In the genomic region with DNA sequence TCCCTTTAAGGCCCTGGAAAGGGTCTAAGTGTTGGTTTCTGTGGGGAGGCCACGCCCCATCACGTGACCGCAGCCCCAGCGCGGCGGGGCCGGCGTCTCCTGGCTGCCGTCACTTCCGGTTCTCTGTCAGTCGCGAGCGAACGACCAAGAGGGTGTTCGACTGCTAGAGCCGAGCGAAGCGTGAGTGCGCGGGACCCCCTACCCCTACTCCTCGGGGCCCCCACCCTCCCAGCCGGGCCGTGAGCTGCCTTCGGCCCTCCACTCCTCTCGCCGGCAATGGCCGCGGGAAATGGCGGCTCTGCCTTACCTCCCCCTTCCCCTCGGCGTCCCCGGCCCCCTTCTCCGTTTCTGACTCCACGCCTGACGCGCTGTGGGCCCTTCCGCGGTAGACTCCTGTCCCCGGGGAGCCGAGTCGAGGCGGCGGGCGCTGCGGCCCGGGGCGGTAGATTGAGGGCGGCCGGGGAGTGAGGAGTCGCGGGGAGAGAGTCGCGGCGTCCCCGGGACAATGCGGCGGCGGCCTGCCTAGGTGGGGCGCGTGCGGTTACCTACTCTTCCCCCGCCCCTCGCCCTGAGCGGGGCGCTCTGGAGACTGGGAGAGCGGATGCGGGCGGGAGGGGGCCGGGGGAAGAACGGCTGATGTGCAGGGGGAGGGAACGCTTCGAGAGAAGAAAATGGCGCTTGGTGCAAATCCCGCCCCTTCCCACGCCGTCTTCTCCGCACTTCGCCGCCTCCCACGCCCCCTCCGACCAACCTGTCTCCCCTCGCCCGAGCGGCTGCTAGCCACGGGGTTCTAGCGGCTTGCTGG, we compare ENCODE assay signal across 8 cellular contexts. TPM values are rescaled to one million over a fixed set of nuclear protein-coding genes. Genes with fewer than 3 reads are reported as not detected.
DNase-seq lines count a peak whose midpoint lies in the region; ATAC-seq and TF ChIP-seq lines count a peak whose summit lies in the region.

Gene SUB1 (plus strand): TSS at position 112 of the 805 bp plus-strand sequence. CDS start 2,956 bp downstream, outside the sequence.

- ATAC-seq in GM21723 (IDR thresholded peaks at IDR 0.05; ENCODE audit: unreplicated experiment) (peak; percentile 53), esophagus mucosa (peak; percentile 86)

- H3K4me1 Mint-ChIP-seq in activated T-cell treated with anti-CD3 and anti-CD28 coated beads, Interleukin-2, amount 50 U/mL, for 24 hours (ENCODE audit: low read depth): peaks cover 62% of the 10 kb centered on the region

- peaks cover 0 to 2% of the 10 kb centered on the region in 2 donors for H3K9me3 ChIP-seq in muscle layer of duodenum (ENCODE audit: control insufficient read depth in 1 of 2, low read length in 2 of 2)

- H3K36me3 Mint-ChIP-seq in activated T-cell treated with anti-CD3 and anti-CD28 coated beads, Interleukin-2, amount 50 U/mL, for 24 hours (ENCODE audit: low read depth): peaks cover 54% of the 10 kb centered on the region

- peak within 1 kb of the TSS; percentile 93 for H3K4me3 Mint-ChIP-seq in activated T-cell treated with anti-CD3 and anti-CD28 coated beads, Interleukin-2, amount 50 U/mL, for 24 hours

- DNase-seq in DMS53 (lab: John Stamatoyannopoulos, UW) (peak; percentile 93), KG1 (lab: John Stamatoyannopoulos, UW) (peak; percentile 83)
- peak; percentile 93 for DNase-seq in activated T-cell treated with anti-CD3 and anti-CD28 coated beads, Interleukin-2, amount 50 U/mL, for 24 hours
- DNase-seq in stimulated activated CD8-positive, alpha-beta memory T cell treated with anti-CD3 and anti-CD28 coated beads, Interleukin-7, amount 100 ng/mL, for 4 hours (ENCODE audit: low read depth in 2 of 2): peak; percentile 88 to 95

- H3K27me3 Mint-ChIP-seq in activated T-cell treated with anti-CD3 and anti-CD28 coated beads, Interleukin-2, amount 50 U/mL, for 24 hours: no peaks in the 10 kb centered on the region

- peak within 1 kb of the TSS; percentile 89 to 90 for H3K4me3 ChIP-seq in muscle layer of duodenum (ENCODE audit: low read depth in 1 of 2, low read length in 2 of 2)

- H3K27me3 ChIP-seq in muscle layer of duodenum (ENCODE audit: low read depth, low read length): no peaks in the 10 kb centered on the region

- peak within 1 kb of the TSS; percentile 95 for H3K27ac ChIP-seq in muscle layer of duodenum (ENCODE audit: low read length)

- no peaks in the 10 kb centered on the region for H3K9me3 Mint-ChIP-seq in activated T-cell treated with anti-CD3 and anti-CD28 coated beads, Interleukin-2, amount 50 U/mL, for 24 hours

- peak within 1 kb of the TSS; percentile 99 for H3K27ac Mint-ChIP-seq in activated T-cell treated with anti-CD3 and anti-CD28 coated beads, Interleukin-2, amount 50 U/mL, for 24 hours

- peaks cover 8 to 22% of the 10 kb centered on the region in 2 donors for H3K4me1 ChIP-seq in muscle layer of duodenum (ENCODE audit: control insufficient read depth in 1 of 2, insufficient read depth in 2 of 2, low read length in 2 of 2)

- peaks cover 4 to 11% of the 10 kb centered on the region in 2 donors for H3K36me3 ChIP-seq in muscle layer of duodenum (ENCODE audit: control insufficient read depth in 1 of 2, insufficient read depth in 2 of 2, low read length in 2 of 2)

TF ChIP-seq in PFSK-1, 5 proteins besides CTCF, POLR2A, EP300 and RAD21:
- TF ChIP-seq, protein P1, sequence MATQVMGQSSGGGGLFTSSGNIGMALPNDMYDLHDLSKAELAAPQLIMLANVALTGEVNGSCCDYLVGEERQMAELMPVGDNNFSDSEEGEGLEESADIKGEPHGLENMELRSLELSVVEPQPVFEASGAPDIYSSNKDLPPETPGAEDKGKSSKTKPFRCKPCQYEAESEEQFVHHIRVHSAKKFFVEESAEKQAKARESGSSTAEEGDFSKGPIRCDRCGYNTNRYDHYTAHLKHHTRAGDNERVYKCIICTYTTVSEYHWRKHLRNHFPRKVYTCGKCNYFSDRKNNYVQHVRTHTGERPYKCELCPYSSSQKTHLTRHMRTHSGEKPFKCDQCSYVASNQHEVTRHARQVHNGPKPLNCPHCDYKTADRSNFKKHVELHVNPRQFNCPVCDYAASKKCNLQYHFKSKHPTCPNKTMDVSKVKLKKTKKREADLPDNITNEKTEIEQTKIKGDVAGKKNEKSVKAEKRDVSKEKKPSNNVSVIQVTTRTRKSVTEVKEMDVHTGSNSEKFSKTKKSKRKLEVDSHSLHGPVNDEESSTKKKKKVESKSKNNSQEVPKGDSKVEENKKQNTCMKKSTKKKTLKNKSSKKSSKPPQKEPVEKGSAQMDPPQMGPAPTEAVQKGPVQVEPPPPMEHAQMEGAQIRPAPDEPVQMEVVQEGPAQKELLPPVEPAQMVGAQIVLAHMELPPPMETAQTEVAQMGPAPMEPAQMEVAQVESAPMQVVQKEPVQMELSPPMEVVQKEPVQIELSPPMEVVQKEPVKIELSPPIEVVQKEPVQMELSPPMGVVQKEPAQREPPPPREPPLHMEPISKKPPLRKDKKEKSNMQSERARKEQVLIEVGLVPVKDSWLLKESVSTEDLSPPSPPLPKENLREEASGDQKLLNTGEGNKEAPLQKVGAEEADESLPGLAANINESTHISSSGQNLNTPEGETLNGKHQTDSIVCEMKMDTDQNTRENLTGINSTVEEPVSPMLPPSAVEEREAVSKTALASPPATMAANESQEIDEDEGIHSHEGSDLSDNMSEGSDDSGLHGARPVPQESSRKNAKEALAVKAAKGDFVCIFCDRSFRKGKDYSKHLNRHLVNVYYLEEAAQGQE (IDR thresholded peaks at IDR 0.05; ENCODE audit: insufficient read depth in 1 of 2, low read depth in 2 of 2, low read length in 2 of 2): peak; percentile 57 to 63; a peak in 3 of 4 replicates
- TF ChIP-seq FOXP2 (optimal IDR thresholded peaks at IDR 0.05; ENCODE audit: borderline replicate concordance, extremely low read depth, extremely low read length, insufficient read depth) (peak; percentile 94), SIN3A (IDR thresholded peaks at IDR 0.05; ENCODE audit: borderline replicate concordance, insufficient read depth, low read length) (peak; percentile 75; the same call in 1 of the 2 replicates), TAF1 (IDR thresholded peaks at IDR 0.05; ENCODE audit: borderline replicate concordance, insufficient read depth, low read length) (peak; percentile 99), POLR2AphosphoS5 (IDR thresholded peaks at IDR 0.05; ENCODE audit: low read depth, low read length) (peak; percentile 89)

RNA-seq across cellular contexts. Expression of gene SUB1, which starts in this region (rescaled TPM):
- 163 TPM for polyA plus RNA-seq in PFSK-1 (2012; ENCODE audit: insufficient read length, low read depth)
- total RNA-seq in esophagus mucosa: 188 TPM

Comparison
In these comparisons a context has a peak if more than half of its experiments do, and no peak if none do; other contexts are left out.
1. Peak in every context shown above with its lines: DNase-seq, ATAC-seq, H3K4me3 ChIP-seq and H3K27ac ChIP-seq.